Comparison of ENCODE assay signal across 7 cellular contexts in the genomic region with DNA sequence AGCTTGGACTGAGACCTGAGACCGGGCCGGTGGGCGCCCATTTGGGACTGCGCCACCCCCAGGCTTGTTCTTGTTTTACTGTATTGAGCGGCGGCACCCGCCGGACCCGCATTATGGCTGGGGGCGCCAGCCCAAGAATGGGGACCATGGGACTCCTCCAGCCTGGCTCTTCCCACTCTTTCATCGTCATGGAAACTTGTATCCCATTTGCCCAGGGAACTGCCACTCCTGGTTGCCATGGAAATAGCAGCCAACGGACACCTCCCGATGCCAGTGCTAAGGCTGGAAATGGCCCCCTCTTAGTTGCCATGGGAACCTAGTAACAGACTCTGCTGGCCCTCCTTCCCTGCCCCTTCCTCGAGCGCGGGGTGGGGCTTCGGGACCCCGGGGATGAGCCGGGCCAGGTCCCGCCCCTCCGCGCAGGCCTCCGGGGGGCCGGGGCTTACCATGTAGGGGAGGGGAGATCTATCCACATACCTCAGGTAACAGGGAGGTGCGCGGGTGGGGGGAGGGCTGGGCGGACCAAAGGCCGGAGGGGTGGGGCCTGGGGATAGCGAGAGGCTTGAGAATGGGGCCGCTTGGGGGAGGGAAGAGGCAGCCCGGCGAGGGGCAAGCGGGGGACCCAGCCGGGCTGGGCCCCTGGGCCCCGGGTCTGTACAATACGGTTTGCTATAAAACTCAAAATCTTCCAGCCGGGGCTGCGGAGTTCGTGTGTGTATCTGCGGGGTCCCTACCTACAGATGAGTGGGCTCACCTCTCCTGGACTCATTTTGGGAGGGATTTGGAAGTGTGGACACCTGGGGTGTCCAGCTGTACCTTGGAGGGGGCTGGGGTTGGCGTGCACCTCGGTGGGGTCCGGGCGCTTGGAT. TPM values are rescaled to one million over a fixed set of nuclear protein-coding genes. Genes with fewer than 3 reads are reported as not detected.
DNase-seq lines count a peak whose midpoint lies in the region; FAIRE-seq and TF ChIP-seq lines count a peak whose summit lies in the region.

No MANE protein-coding gene starts in this region.

- H3K4me1 ChIP-seq in NT2/D1 (ENCODE audit: insufficient read depth, insufficient read length) (peaks cover 13% of the 10 kb centered on the region), iPS-18a (ENCODE audit: control insufficient read depth, low read depth, low read length) (peaks cover 21% of the 10 kb centered on the region)

- H3K36me3 Mint-ChIP-seq in HFFc6 (ENCODE audit: low read depth) = peaks cover 7% of the 10 kb centered on the region; the same call in 1 of the 2 replicates

- H3K4me3 Mint-ChIP-seq in HFFc6 = peak overlapping the region; percentile 92

- H3K27ac Mint-ChIP-seq in HFFc6 = peak overlapping the region; percentile 92

- TF ChIP-seq CTCF in HFFc6 (IDR thresholded peaks at IDR 0.05) (peak; percentile 61), bronchial epithelial cell (IDR thresholded peaks at IDR 0.05; ENCODE audit: insufficient read depth, low read length, severe bottlenecking) (no peak)

- peak overlapping the region; percentile 98 for H3K27ac ChIP-seq in iPS-18a (ENCODE audit: low read length)

- in situ Hi-C loops in G401 (cut with HindIII; ENCODE audit: low sequenced_read_pairs) = no loop called here

- FAIRE-seq in bronchial epithelial cell (lab: Jason Lieb, UNC) = no peak

- H3K4me3 ChIP-seq in NT2/D1 (ENCODE audit: insufficient read length, low read depth) (peak overlapping the region; percentile 69), bronchial epithelial cell (ENCODE audit: low read depth, low read length) (peak overlapping the region; percentile 84), iPS-18a (ENCODE audit: low read length) (peak overlapping the region; percentile 91)

- DNase-seq in G401 (ENCODE audit: low spot score) (peak; percentile 99), HFFc6 (peak; percentile 99), NT2/D1 (ENCODE audit: low read depth, low spot score) (peak; percentile 99), bronchial epithelial cell (ENCODE audit: low read depth) (peak; percentile 89), retina (peak; percentile 96)
- no peak for DNase-seq in stimulated activated CD4-positive, alpha-beta T cell treated with anti-CD3 and anti-CD28 coated beads, Interleukin-4, amount 100 ng/mL, for 4 hours

- peak overlapping the region; percentile 97 for H3K9ac ChIP-seq in NT2/D1 (ENCODE audit: insufficient read length, low read depth)
- peak overlapping the region; percentile 93 for H3K9ac ChIP-seq in iPS-18a (ENCODE audit: low read length)

- H3K27me3 Mint-ChIP-seq in HFFc6 (ENCODE audit: insufficient read depth) = peaks cover 5% of the 10 kb centered on the region

- H3K9me3 ChIP-seq in NT2/D1 (ENCODE audit: insufficient read depth, low read length) = no peaks in the 10 kb centered on the region
- no peaks in the 10 kb centered on the region for H3K9me3 ChIP-seq in iPS-18a (ENCODE audit: control insufficient read depth, low read depth, low read length)

- peaks cover 13% of the 10 kb centered on the region for H3K4me1 Mint-ChIP-seq in HFFc6 (ENCODE audit: low read depth)

- H3K9me3 Mint-ChIP-seq in HFFc6 = no peaks in the 10 kb centered on the region

- H3K27me3 ChIP-seq in NT2/D1 (ENCODE audit: insufficient read depth, insufficient read length) = no peaks in the 10 kb centered on the region
- no peaks in the 10 kb centered on the region for H3K27me3 ChIP-seq in bronchial epithelial cell (ENCODE audit: control insufficient read depth, insufficient read depth, low read length)
- no peaks in the 10 kb centered on the region for H3K27me3 ChIP-seq in iPS-18a (ENCODE audit: control insufficient read depth, insufficient read depth, low read length)

- H3K36me3 ChIP-seq in NT2/D1 (ENCODE audit: insufficient read depth, insufficient read length, low read length) (peaks cover 34% of the 10 kb centered on the region), bronchial epithelial cell (ENCODE audit: control insufficient read depth, insufficient read depth, low read length) (peaks cover 6% of the 10 kb centered on the region), iPS-18a (ENCODE audit: control insufficient read depth, low read depth, low read length) (peaks cover 12% of the 10 kb centered on the region)

RNA-seq across cellular contexts. Expression of a gene that starts 0.5 kb away (rescaled TPM):
- total RNA-seq in G401 (2014; rRNA removed; shearing (Covaris generic)) = 57.6 and 62.8 TPM in 2 replicates
- 10 to 100 TPM; 15.2 to 26.2 (median 18.4) TPM for total RNA-seq in HFFc6 (2021; fragmentation: NEBNext Ultra II Directional; extraction: Animal tissue kit (Norgen Biotek cat#: 25700))
- 16.6 and 17.5 TPM in 2 replicates for total RNA-seq in bronchial epithelial cell

RNA-seq across cellular contexts. Expression of a gene that starts 9.2 kb away (rescaled TPM):
- total RNA-seq in G401 (2014; rRNA removed; shearing (Covaris generic)) = 0.51 and 1.1 TPM in 2 replicates
- total RNA-seq in HFFc6 (2021; fragmentation: NEBNext Ultra II Directional; extraction: Animal tissue kit (Norgen Biotek cat#: 25700)) = 10 to 100 TPM; 13.4 to 15.8 (median 14.4) TPM
- 1.3 TPM in 2 replicates for total RNA-seq in bronchial epithelial cell

RNA-seq across cellular contexts. Expression of a gene that starts 24.9 kb away (rescaled TPM):
- total RNA-seq in G401 (2014; rRNA removed; shearing (Covaris generic)) = 67.1 and 85.6 TPM in 2 replicates
- total RNA-seq in HFFc6 (2021; fragmentation: NEBNext Ultra II Directional; extraction: Animal tissue kit (Norgen Biotek cat#: 25700)) = 10 to 100 TPM; 21.9 to 25.8 (median 23.4) TPM
- total RNA-seq in bronchial epithelial cell = 7.9 and 10.0 TPM in 2 replicates

RNA-seq across cellular contexts. Expression of a gene that starts 36.7 kb away (rescaled TPM):
- total RNA-seq in G401 (2014; rRNA removed; shearing (Covaris generic)) = 21.7 and 23.6 TPM in 2 replicates
- total RNA-seq in HFFc6 (2021; fragmentation: NEBNext Ultra II Directional; extraction: Animal tissue kit (Norgen Biotek cat#: 25700)) = 10 to 100 TPM; 15.1 to 24.6 (median 18.6) TPM
- 5.1 and 8.2 TPM in 2 replicates for total RNA-seq in bronchial epithelial cell

RNA-seq across cellular contexts. Expression of a gene that starts 51.9 kb away (rescaled TPM):
- 2.1 and 2.4 TPM in 2 replicates for total RNA-seq in G401 (2014; rRNA removed; shearing (Covaris generic))
- 10 to 100 TPM; 12.0 to 16.3 (median 14.0) TPM for total RNA-seq in HFFc6 (2021; fragmentation: NEBNext Ultra II Directional; extraction: Animal tissue kit (Norgen Biotek cat#: 25700))
- total RNA-seq in bronchial epithelial cell = 0.26 and 0.38 TPM in 2 replicates

Comparison
In these comparisons a context has a peak if more than half of its experiments do, and no peak if none do; other contexts are left out.
1. DNase-seq: peak in G401 (single experiment), HFFc6 (single experiment), NT2/D1 (single experiment), bronchial epithelial cell (single experiment) and retina (single experiment); none in stimulated activated CD4-positive, alpha-beta T cell treated with anti-CD3 and anti-CD28 coated beads, Interleukin-4, amount 100 ng/mL, for 4 hours (0 of 2).
2. Peak in every context shown above with its lines, with median percentiles within 50 percentile points of each other: H3K4me3 ChIP-seq.